ENCODE assay signal across 18 cellular contexts in genomic region chr1:206668351-206668750, GRCh38. TPM values are rescaled to one million over a fixed set of nuclear protein-coding genes. Genes with fewer than 3 reads are reported as not detected.
A peak's percentile ranks its signal among the peaks of the same experiment; 100 is the strongest.
DNase-seq lines count a peak whose midpoint lies in the region; ATAC-seq and TF ChIP-seq lines count a peak whose summit lies in the region.
"Had no signal": no experiment of that assay in that cellular context is flagged by ENCODE, and none has a peak within 500 bp of the region (broad histone marks: within the 10 kb centered on the region; RNA-seq: fewer than 3 reads in every experiment).

No MANE protein-coding gene starts in this region.

- H3K27ac Mint-ChIP-seq in activated CD4-positive, alpha-beta T cell treated with anti-CD3 and anti-CD28 coated beads for 36 hours, result peak overlapping the region; percentile 20
- peak overlapping the region; percentile 33 for H3K27ac Mint-ChIP-seq in activated naive CD8-positive, alpha-beta T cell treated with anti-CD3 and anti-CD28 coated beads, Interleukin-2, amount 50 U/mL, for 24 hours
- peak overlapping the region; percentile 3 for H3K27ac Mint-ChIP-seq in stimulated activated effector memory CD8-positive, alpha-beta T cell treated with anti-CD3 and anti-CD28 coated beads, Interleukin-12 subunit alpha, Interleukin-12 subunit beta, amount 100 ng/mL, for 72 hours

- TF ChIP-seq CTCF in Loucy (conservative IDR thresholded peaks at IDR 0.05; ENCODE audit: low read length), result no peak

- no peaks in the 10 kb centered on the region for H3K36me3 Mint-ChIP-seq in activated CD4-positive, alpha-beta T cell treated with anti-CD3 and anti-CD28 coated beads for 36 hours (ENCODE audit: low read depth)
- H3K36me3 Mint-ChIP-seq in activated naive CD8-positive, alpha-beta T cell treated with anti-CD3 and anti-CD28 coated beads, Interleukin-2, amount 50 U/mL, for 24 hours (ENCODE audit: low read depth), result no peaks in the 10 kb centered on the region
- H3K36me3 Mint-ChIP-seq in stimulated activated effector memory CD8-positive, alpha-beta T cell treated with anti-CD3 and anti-CD28 coated beads, Interleukin-12 subunit alpha, Interleukin-12 subunit beta, amount 100 ng/mL, for 72 hours, result no peaks in the 10 kb centered on the region

- no peak overlapping the region for H3K9ac ChIP-seq in Loucy (ENCODE audit: low read depth, low read length, poor library complexity, severe bottlenecking)

- H3K36me3 ChIP-seq in Loucy (ENCODE audit: insufficient read depth, low read length), result no peaks in the 10 kb centered on the region

- H3K27me3 ChIP-seq in Loucy (ENCODE audit: insufficient read depth, low read length, poor library complexity, severe bottlenecking), result no peaks in the 10 kb centered on the region

- POLR2A ChIA-PET in activated CD4-positive, alpha-beta T cell treated with anti-CD3 and anti-CD28 coated beads for 36 hours (lab: Charles Lee), result interaction anchor here (0.6 kb wide), 1 partner anchor 11 kb away, joined by 3 read pairs; no protein-coding TSS in a partner anchor

- intact Hi-C loops in activated CD4-positive, alpha-beta T cell treated with anti-CD3 and anti-CD28 coated beads for 36 hours (cut with DNase I, micrococcal nuclease), result no loop called here

- H3K9me3 ChIP-seq in Loucy (ENCODE audit: insufficient read depth, low read depth, low read length), result no peaks in the 10 kb centered on the region

- no peak for DNase-seq in activated CD4-positive, alpha-beta T cell treated with anti-CD3 and anti-CD28 coated beads for 36 hours
- no peak for DNase-seq in activated CD4-positive, alpha-beta T cell treated with anti-CD3 and anti-CD28 coated beads for 1 hour
- no peak for DNase-seq in activated naive CD8-positive, alpha-beta T cell treated with anti-CD3 and anti-CD28 coated beads, Interleukin-2, amount 50 U/mL, for 24 hours
- no peak for DNase-seq in stimulated activated effector memory CD8-positive, alpha-beta T cell treated with anti-CD3 and anti-CD28 coated beads, Interleukin-12 subunit alpha, Interleukin-12 subunit beta, amount 100 ng/mL, for 72 hours (ENCODE audit: low spot score in 2 of 2)
- DNase-seq in Ammon's horn (ENCODE audit: low spot score), result no peak
- DNase-seq: C1 segment of cervical spinal cord, DMS 273 treated with DMSO at 0.1 percent for 48 hours, GF-D8, GOT3, KG1, NCI-H1092, NCI-H146, NCI-H2081, NCI-H510A treated with DMSO at 0.1 percent for 48 hours, NCI-H82 had no signal

- peaks cover 22% of the 10 kb centered on the region for H3K27me3 Mint-ChIP-seq in activated CD4-positive, alpha-beta T cell treated with anti-CD3 and anti-CD28 coated beads for 36 hours
- H3K27me3 Mint-ChIP-seq in activated naive CD8-positive, alpha-beta T cell treated with anti-CD3 and anti-CD28 coated beads, Interleukin-2, amount 50 U/mL, for 24 hours, result peaks cover 25% of the 10 kb centered on the region

- peaks cover 35% of the 10 kb centered on the region for H3K4me1 ChIP-seq in Loucy (ENCODE audit: insufficient read depth, low read length, poor library complexity, severe bottlenecking)

- no peaks in the 10 kb centered on the region for H3F3A ChIP-seq in Loucy (ENCODE audit: low read depth)

- no peaks in the 10 kb centered on the region for H3K9me3 Mint-ChIP-seq in activated CD4-positive, alpha-beta T cell treated with anti-CD3 and anti-CD28 coated beads for 36 hours (ENCODE audit: low read depth)
- no peaks in the 10 kb centered on the region for H3K9me3 Mint-ChIP-seq in activated naive CD8-positive, alpha-beta T cell treated with anti-CD3 and anti-CD28 coated beads, Interleukin-2, amount 50 U/mL, for 24 hours
- no peaks in the 10 kb centered on the region for H3K9me3 Mint-ChIP-seq in stimulated activated effector memory CD8-positive, alpha-beta T cell treated with anti-CD3 and anti-CD28 coated beads, Interleukin-12 subunit alpha, Interleukin-12 subunit beta, amount 100 ng/mL, for 72 hours

- peak overlapping the region; percentile 1 for H3K4me2 ChIP-seq in Loucy (ENCODE audit: low read depth, low read length, poor library complexity, severe bottlenecking)

- H3K4me3 Mint-ChIP-seq in activated CD4-positive, alpha-beta T cell treated with anti-CD3 and anti-CD28 coated beads for 36 hours, result no peak overlapping the region
- H3K4me3 Mint-ChIP-seq in activated naive CD8-positive, alpha-beta T cell treated with anti-CD3 and anti-CD28 coated beads, Interleukin-2, amount 50 U/mL, for 24 hours, result no peak overlapping the region
- H3K4me3 Mint-ChIP-seq in stimulated activated effector memory CD8-positive, alpha-beta T cell treated with anti-CD3 and anti-CD28 coated beads, Interleukin-12 subunit alpha, Interleukin-12 subunit beta, amount 100 ng/mL, for 72 hours, result no peak overlapping the region

- CTCF ChIA-PET in activated CD4-positive, alpha-beta T cell treated with anti-CD3 and anti-CD28 coated beads for 36 hours (lab: Charles Lee), result interaction anchor here (0.5 to 27.4 kb wide), 10 partner anchors 8 to 314 kb away, joined by 3 to 564 read pairs (median 5); partner anchors contain the start of gene DYRK3

- no peaks in the 10 kb centered on the region for H3K79me2 ChIP-seq in Loucy (ENCODE audit: insufficient read depth, low read length)

- no peak for ATAC-seq in activated CD4-positive, alpha-beta T cell treated with anti-CD3 and anti-CD28 coated beads for 36 hours
- no peak for ATAC-seq in activated naive CD8-positive, alpha-beta T cell treated with anti-CD3 and anti-CD28 coated beads, Interleukin-2, amount 50 U/mL, for 24 hours
- ATAC-seq in stimulated activated effector memory CD8-positive, alpha-beta T cell treated with anti-CD3 and anti-CD28 coated beads, Interleukin-12 subunit alpha, Interleukin-12 subunit beta, amount 100 ng/mL, for 72 hours, result no peak
- ATAC-seq in HG02885 (IDR thresholded peaks at IDR 0.05; ENCODE audit: poor library complexity, unreplicated experiment), result no peak
- ATAC-seq in GM21529 (IDR thresholded peaks at IDR 0.05; ENCODE audit: unreplicated experiment), result no peak

- no peak overlapping the region for H3K4me3 ChIP-seq in Loucy (ENCODE audit: low read length, poor library complexity, severe bottlenecking)

- peaks cover 14% of the 10 kb centered on the region for H3K4me1 Mint-ChIP-seq in activated CD4-positive, alpha-beta T cell treated with anti-CD3 and anti-CD28 coated beads for 36 hours
- H3K4me1 Mint-ChIP-seq in activated naive CD8-positive, alpha-beta T cell treated with anti-CD3 and anti-CD28 coated beads, Interleukin-2, amount 50 U/mL, for 24 hours, result peaks cover 18% of the 10 kb centered on the region
- H3K4me1 Mint-ChIP-seq in stimulated activated effector memory CD8-positive, alpha-beta T cell treated with anti-CD3 and anti-CD28 coated beads, Interleukin-12 subunit alpha, Interleukin-12 subunit beta, amount 100 ng/mL, for 72 hours, result peaks cover 23% of the 10 kb centered on the region

- H3K9me2 ChIP-seq in Loucy (replicated peaks; ENCODE audit: low read depth, low read length), result no peaks in the 10 kb centered on the region

- no peaks in the 10 kb centered on the region for H4K20me1 ChIP-seq in Loucy (ENCODE audit: insufficient read depth, low read length, poor library complexity, severe bottlenecking)

- peak overlapping the region; percentile 68; the same call in 1 of the 2 replicates for H2AFZ ChIP-seq in Loucy (ENCODE audit: low read length)

RNA-seq across cellular contexts. Expression of gene MAPKAPK2, which starts 16.4 kb away (rescaled TPM):
- 10 to 100 TPM; 62.8 to 64.7 TPM for total RNA-seq in activated CD4-positive, alpha-beta T cell treated with anti-CD3 and anti-CD28 coated beads for 36 hours

RNA-seq across cellular contexts. Expression of gene DYRK3, which starts 33.0 kb away (rescaled TPM):
- total RNA-seq in activated CD4-positive, alpha-beta T cell treated with anti-CD3 and anti-CD28 coated beads for 36 hours, result 1 to 10 TPM; 8.3 to 8.7 TPM

RNA-seq across cellular contexts. Expression of gene EIF2D, which starts 56.1 kb away (rescaled TPM):
- 100 to 1,000 TPM in 1 of 2 experiments, 10 to 100 TPM in 1; 91.2 to 100 TPM for total RNA-seq in activated CD4-positive, alpha-beta T cell treated with anti-CD3 and anti-CD28 coated beads for 36 hours
